24 cellular contexts compared by ENCODE assay signal in genomic region chr15:57464480-57464879, GRCh38.
A peak's percentile ranks its signal among the peaks of the same experiment; 100 is the strongest.
DNase-seq lines count a peak whose midpoint lies in the region; ATAC-seq and TF ChIP-seq lines count a peak whose summit lies in the region.
"Had no signal": no experiment of that assay in that cellular context is flagged by ENCODE, and none has a peak within 500 bp of the region (broad histone marks: within the 10 kb centered on the region; RNA-seq: fewer than 3 reads in every experiment).

No MANE protein-coding gene starts in this region.

- peaks cover 11% of the 10 kb centered on the region for H3K27me3 Mint-ChIP-seq in chondrocyte (ENCODE audit: low read depth)
- peaks cover 10% of the 10 kb centered on the region for H3K27me3 Mint-ChIP-seq in T-helper 2 cell treated with Interferon-gamma antibody and Interleukin-4, amounts not matched to agents 5 μg/mL and 100 μg/mL, for 36 hours (ENCODE audit: low read depth)
- H3K27me3 Mint-ChIP-seq: CD4-positive, CD25-positive, alpha-beta regulatory T cell had no signal

- peaks cover 0 to 7% (median 0%) of the 10 kb centered on the region in 45 donors for H3K27me3 ChIP-seq in dorsolateral prefrontal cortex
- H3K27me3 ChIP-seq: BLaER1 had no signal

- POLR2A ChIA-PET in HEK293 (lab: Yijun Ruan, JAX) = no interaction called here

- H3K36me3 ChIP-seq in HEK293 (ENCODE audit: control insufficient read depth in 2 of 2, insufficient read depth in 1 of 2, low read length in 2 of 2) = no peaks in the 10 kb centered on the region
- H3K36me3 ChIP-seq: BE2C, BLaER1 had no signal

- peak overlapping the region; percentile 78 for H3K27ac Mint-ChIP-seq in chondrocyte (ENCODE audit: unreplicated experiment)
- H3K27ac Mint-ChIP-seq in T-helper 2 cell treated with Interferon-gamma antibody and Interleukin-4, amounts not matched to agents 5 μg/mL and 100 μg/mL, for 36 hours = no peak overlapping the region
- H3K27ac Mint-ChIP-seq: CD14-positive monocyte; CD4-positive, CD25-positive, alpha-beta regulatory T cell; CD8-positive, alpha-beta memory T cell had no signal

- H3K4me3 Mint-ChIP-seq in chondrocyte (ENCODE audit: unreplicated experiment) = no peak overlapping the region
- H3K4me3 Mint-ChIP-seq in T-helper 2 cell treated with Interferon-gamma antibody and Interleukin-4, amounts not matched to agents 5 μg/mL and 100 μg/mL, for 36 hours = no peak overlapping the region
- H3K4me3 Mint-ChIP-seq: CD14-positive monocyte; CD4-positive, alpha-beta memory T cell; CD4-positive, CD25-positive, alpha-beta regulatory T cell; CD8-positive, alpha-beta memory T cell had no signal

- no peak for ATAC-seq in GM18517 (IDR thresholded peaks at IDR 0.05; ENCODE audit: unreplicated experiment)
- ATAC-seq: A549, GM12878 had no signal

- H3K4me3 ChIP-seq in HEK293 (ENCODE audit: low read depth, low read length) = no peak overlapping the region
- H3K4me3 ChIP-seq in dorsolateral prefrontal cortex = no peak overlapping the region
- H3K4me3 ChIP-seq: A549, BLaER1, GM12878 had no signal

- no peaks in the 10 kb centered on the region for H3K4me1 ChIP-seq in HEK293 (ENCODE audit: control insufficient read depth, insufficient read depth, low read length)
- H3K4me1 ChIP-seq: BE2C had no signal

- H3K36me3 Mint-ChIP-seq in chondrocyte (ENCODE audit: low read depth) = peaks cover 8% of the 10 kb centered on the region
- H3K36me3 Mint-ChIP-seq in T-helper 2 cell treated with Interferon-gamma antibody and Interleukin-4, amounts not matched to agents 5 μg/mL and 100 μg/mL, for 36 hours (ENCODE audit: low read depth) = no peaks in the 10 kb centered on the region
- H3K36me3 Mint-ChIP-seq: CD14-positive monocyte; CD4-positive, alpha-beta memory T cell; CD4-positive, CD25-positive, alpha-beta regulatory T cell; CD8-positive, alpha-beta memory T cell had no signal

- DNase-seq in chondrocyte (ENCODE audit: low spot score) = no peak
- DNase-seq in dorsolateral prefrontal cortex = no peak
- no peak for DNase-seq in T-helper 2 cell treated with Interferon-gamma antibody and Interleukin-4, amounts not matched to agents 5 μg/mL and 100 μg/mL, for 36 hours (ENCODE audit: low spot score)
- DNase-seq in HuH-7.5 (ENCODE audit: low spot score) = no peak
- DNase-seq: BE2C; C1 segment of cervical spinal cord; CD4-positive, alpha-beta memory T cell; CD4-positive, CD25-positive, alpha-beta regulatory T cell; CD8-positive, alpha-beta memory T cell; COR-L47; DMS 273 treated with DMSO at 0.1 percent for 48 hours; DMS153; DMS53; DMS79; DND-41; EL; GDM1 had no signal

- no peaks in the 10 kb centered on the region for H3K9me3 ChIP-seq in HEK293 (ENCODE audit: control insufficient read depth, insufficient read depth, low read depth, low read length)
- H3K9me3 ChIP-seq: A549, BE2C had no signal

- no peak overlapping the region for H3K27ac ChIP-seq in HEK293 (ENCODE audit: extremely low read depth, low read depth, low read length)
- H3K27ac ChIP-seq in dorsolateral prefrontal cortex = peak overlapping the region in 41 of 59 donors; percentile 2 to 86 (median 65)
- H3K27ac ChIP-seq: 22Rv1, A549, BLaER1 had no signal

- peaks cover 7% of the 10 kb centered on the region for H3K4me1 Mint-ChIP-seq in chondrocyte (ENCODE audit: low read depth)
- H3K4me1 Mint-ChIP-seq in T-helper 2 cell treated with Interferon-gamma antibody and Interleukin-4, amounts not matched to agents 5 μg/mL and 100 μg/mL, for 36 hours (ENCODE audit: low read depth) = no peaks in the 10 kb centered on the region
- H3K4me1 Mint-ChIP-seq: CD4-positive, alpha-beta memory T cell; CD4-positive, CD25-positive, alpha-beta regulatory T cell; CD8-positive, alpha-beta memory T cell had no signal

- TF ChIP-seq CTCF in HEK293 (tag by site-specific recombination; IDR thresholded peaks at IDR 0.05) (no peak), chondrocyte (IDR thresholded peaks at IDR 0.05) (no peak), dorsolateral prefrontal cortex (IDR thresholded peaks at IDR 0.05 in 54 of 56, conservative IDR thresholded peaks at IDR 0.05 in 2 of 56; ENCODE audit: low read depth in 1 of 56, partially characterized antibody in 56 of 56) (no peak)

- intact Hi-C loops in dorsolateral prefrontal cortex (cut with DNase I) = loop anchor here in 1 of 2 donors (10.0 kb wide), 1 partner anchor 60 kb away; no protein-coding TSS in a partner anchor

- CTCF ChIA-PET in HEK293 (lab: Yijun Ruan, JAX) = no interaction called here

- H3K9me3 Mint-ChIP-seq in chondrocyte (ENCODE audit: low read depth) = no peaks in the 10 kb centered on the region
- H3K9me3 Mint-ChIP-seq in T-helper 2 cell treated with Interferon-gamma antibody and Interleukin-4, amounts not matched to agents 5 μg/mL and 100 μg/mL, for 36 hours = no peaks in the 10 kb centered on the region
- H3K9me3 Mint-ChIP-seq: CD14-positive monocyte; CD8-positive, alpha-beta memory T cell had no signal

TF ChIP-seq in HEK293, 187 proteins besides CTCF, POLR2A, EP300 and RAD21:
- TF ChIP-seq ZNF747 (tag by site-specific recombination; IDR thresholded peaks at IDR 0.05) = no peak
- no peak for TF ChIP-seq ZNF214 (tag by site-specific recombination; IDR thresholded peaks at IDR 0.05; ENCODE audit: borderline replicate concordance)
- no peak for TF ChIP-seq ZNF24 (tag by site-specific recombination; IDR thresholded peaks at IDR 0.05)
- no peak for TF ChIP-seq ZNF600 (tag by site-specific recombination; IDR thresholded peaks at IDR 0.05)
- TF ChIP-seq TRIM28 (IDR thresholded peaks at IDR 0.05; ENCODE audit: borderline replicate concordance, low read length) = no peak
- no peak for TF ChIP-seq ZNF660 (tag by site-specific recombination; IDR thresholded peaks at IDR 0.05)
- peak; percentile 96 for TF ChIP-seq PRDM1 (tag by site-specific recombination; IDR thresholded peaks at IDR 0.05)
